Comparison of ENCODE assay signal across 28 cellular contexts in genomic region chr15:95146476-95146875, GRCh38.
"Had no signal": no experiment of that assay in that cellular context is flagged by ENCODE, and none has a peak within 500 bp of the region (broad histone marks: within the 10 kb centered on the region; RNA-seq: fewer than 3 reads in every experiment).

No MANE protein-coding gene starts in this region.

- H3K27me3 ChIP-seq: stomach, suprapubic skin, testis, thyroid gland, tibial artery, tibial nerve, transverse colon, upper lobe of left lung, upper lobe of right lung, uterus, vagina had no signal

- H3K4me1 ChIP-seq: stomach, suprapubic skin, testis, thyroid gland, tibial nerve, transverse colon, upper lobe of left lung, upper lobe of right lung, uterus, vagina had no signal

- H3K9me3 ChIP-seq: stomach, suprapubic skin, testis, thoracic aorta, thyroid gland, tibial artery, tibial nerve, transverse colon, upper lobe of left lung, upper lobe of right lung, uterus, vagina had no signal

- H3K36me3 ChIP-seq: stomach, suprapubic skin, thoracic aorta, thyroid gland, tibial artery, tibial nerve, transverse colon, upper lobe of left lung, upper lobe of right lung, uterus, vagina had no signal

- FAIRE-seq: urothelium cell line had no signal

- H3K4me3 ChIP-seq: stomach, suprapubic skin, testis, thoracic aorta, thyroid gland, tibial artery, tibial nerve, transverse colon, upper lobe of left lung, upper lobe of right lung, uterus, vagina had no signal

- H3K27me3 Mint-ChIP-seq: stimulated activated memory B cell treated with anti-CD40 and anti-IgM and Interleukin-4, amounts not matched to agents 10 μg/mL and 1 μg/mL and 100 μg/mL, for 72 hours; stimulated activated naive B cell treated with anti-CD40 and anti-IgM and Interleukin-4, amounts not matched to agents 10 μg/mL and 1 μg/mL and 100 μg/mL, for 72 hours; stimulated activated naive CD8-positive, alpha-beta T cell treated with anti-CD3 and anti-CD28 coated beads, Interleukin-15, amount 100 ng/mL, for 72 hours; stimulated activated naive CD8-positive, alpha-beta T cell treated with anti-CD3 and anti-CD28 coated beads, Interleukin-15, Interleukin-2, amounts not matched to agents 100 ng/mL and 50 ng/mL, for 24 hours; type B pancreatic cell had no signal

- H3K27ac ChIP-seq: stomach, suprapubic skin, testis, thoracic aorta, thyroid gland, tibial artery, tibial nerve, transverse colon, upper lobe of left lung, upper lobe of right lung, uterus, vagina had no signal

- ATAC-seq: stimulated activated effector memory CD8-positive, alpha-beta T cell treated with anti-CD3 and anti-CD28 coated beads, Interleukin-12 subunit alpha, Interleukin-12 subunit beta, amount 100 ng/mL, for 72 hours; stimulated activated memory B cell treated with anti-CD40 and anti-IgM and Interleukin-4, amounts not matched to agents 10 μg/mL and 1 μg/mL and 100 μg/mL, for 72 hours; stimulated activated naive B cell treated with anti-CD40 and anti-IgM and Interleukin-4, amounts not matched to agents 10 μg/mL and 1 μg/mL and 100 μg/mL, for 72 hours; stimulated activated naive CD8-positive, alpha-beta T cell treated with anti-CD3 and anti-CD28 coated beads, Interleukin-15, amount 100 ng/mL, for 72 hours; stimulated activated naive CD8-positive, alpha-beta T cell treated with anti-CD3 and anti-CD28 coated beads, Interleukin-15, Interleukin-2, amounts not matched to agents 100 U/mL and 50 U/mL, for 24 hours; upper lobe of right lung had no signal

- H3K36me3 Mint-ChIP-seq: stimulated activated effector memory CD8-positive, alpha-beta T cell treated with anti-CD3 and anti-CD28 coated beads, Interleukin-12 subunit alpha, Interleukin-12 subunit beta, amount 100 ng/mL, for 72 hours; stimulated activated memory B cell treated with anti-CD40 and anti-IgM and Interleukin-4, amounts not matched to agents 10 μg/mL and 1 μg/mL and 100 μg/mL, for 72 hours; stimulated activated naive B cell treated with anti-CD40 and anti-IgM and Interleukin-4, amounts not matched to agents 10 μg/mL and 1 μg/mL and 100 μg/mL, for 72 hours; type B pancreatic cell had no signal

- H3K4me1 Mint-ChIP-seq: stimulated activated effector memory CD8-positive, alpha-beta T cell treated with anti-CD3 and anti-CD28 coated beads, Interleukin-12 subunit alpha, Interleukin-12 subunit beta, amount 100 ng/mL, for 72 hours; stimulated activated memory B cell treated with anti-CD40 and anti-IgM and Interleukin-4, amounts not matched to agents 10 μg/mL and 1 μg/mL and 100 μg/mL, for 72 hours; stimulated activated naive B cell treated with anti-CD40 and anti-IgM and Interleukin-4, amounts not matched to agents 10 μg/mL and 1 μg/mL and 100 μg/mL, for 72 hours; stimulated activated naive CD8-positive, alpha-beta T cell treated with anti-CD3 and anti-CD28 coated beads, Interleukin-15, amount 100 ng/mL, for 72 hours had no signal

- H3K27ac Mint-ChIP-seq: stimulated activated effector memory CD8-positive, alpha-beta T cell treated with anti-CD3 and anti-CD28 coated beads, Interleukin-12 subunit alpha, Interleukin-12 subunit beta, amount 100 ng/mL, for 72 hours; stimulated activated memory B cell treated with anti-CD40 and anti-IgM and Interleukin-4, amounts not matched to agents 10 μg/mL and 1 μg/mL and 100 μg/mL, for 72 hours; stimulated activated naive B cell treated with anti-CD40 and anti-IgM and Interleukin-4, amounts not matched to agents 10 μg/mL and 1 μg/mL and 100 μg/mL, for 72 hours; stimulated activated naive CD8-positive, alpha-beta T cell treated with anti-CD3 and anti-CD28 coated beads, Interleukin-15, amount 100 ng/mL, for 72 hours; stimulated activated naive CD8-positive, alpha-beta T cell treated with anti-CD3 and anti-CD28 coated beads, Interleukin-15, Interleukin-2, amounts not matched to agents 100 ng/mL and 50 ng/mL, for 24 hours; type B pancreatic cell had no signal

- DNase-seq: stimulated activated CD4-positive, alpha-beta T cell treated with anti-CD3 and anti-CD28 coated beads, Interleukin-2, amount 100 ng/mL, for 48 hours; stimulated activated CD4-positive, alpha-beta T cell treated with anti-CD3 and anti-CD28 coated beads, Interleukin-4, amount 100 ng/mL, for 1 hour; stimulated activated CD4-positive, alpha-beta T cell treated with anti-CD3 and anti-CD28 coated beads, Interleukin-4, amount 100 ng/mL, for 4 hours; stimulated activated CD8-positive, alpha-beta memory T cell treated with anti-CD3 and anti-CD28 coated beads, Interleukin-4, amount 100 ng/mL, for 48 hours; stimulated activated naive B cell treated with anti-CD40 and anti-IgM and Interleukin-4, amounts not matched to agents 10 μg/mL and 1 μg/mL and 100 μg/mL, for 72 hours; stimulated activated naive CD4-positive, alpha-beta T cell; stimulated activated naive CD4-positive, alpha-beta T cell treated with Interleukin-2 at 50 U/mL for 16 hours; stimulated activated naive CD8-positive, alpha-beta T cell treated with anti-CD3 and anti-CD28 coated beads, Interleukin-15, amount 100 ng/mL, for 72 hours; stimulated activated naive CD8-positive, alpha-beta T cell treated with anti-CD3 and anti-CD28 coated beads, Interleukin-15, Interleukin-2, amounts not matched to agents 100 U/mL and 50 U/mL, for 24 hours; stomach; substantia nigra; testis; thyroid gland; tibial artery; transverse colon; trophoblast cell; upper lobe of left lung; upper lobe of right lung; uterus had no signal

- H3K4me3 Mint-ChIP-seq: stimulated activated effector memory CD8-positive, alpha-beta T cell treated with anti-CD3 and anti-CD28 coated beads, Interleukin-12 subunit alpha, Interleukin-12 subunit beta, amount 100 ng/mL, for 72 hours; stimulated activated memory B cell treated with anti-CD40 and anti-IgM and Interleukin-4, amounts not matched to agents 10 μg/mL and 1 μg/mL and 100 μg/mL, for 72 hours; stimulated activated naive B cell treated with anti-CD40 and anti-IgM and Interleukin-4, amounts not matched to agents 10 μg/mL and 1 μg/mL and 100 μg/mL, for 72 hours; stimulated activated naive CD8-positive, alpha-beta T cell treated with anti-CD3 and anti-CD28 coated beads, Interleukin-15, amount 100 ng/mL, for 72 hours; stimulated activated naive CD8-positive, alpha-beta T cell treated with anti-CD3 and anti-CD28 coated beads, Interleukin-15, Interleukin-2, amounts not matched to agents 100 ng/mL and 50 ng/mL, for 24 hours; type B pancreatic cell had no signal
